ENCODE assay signal across 8 cellular contexts in the genomic region with DNA sequence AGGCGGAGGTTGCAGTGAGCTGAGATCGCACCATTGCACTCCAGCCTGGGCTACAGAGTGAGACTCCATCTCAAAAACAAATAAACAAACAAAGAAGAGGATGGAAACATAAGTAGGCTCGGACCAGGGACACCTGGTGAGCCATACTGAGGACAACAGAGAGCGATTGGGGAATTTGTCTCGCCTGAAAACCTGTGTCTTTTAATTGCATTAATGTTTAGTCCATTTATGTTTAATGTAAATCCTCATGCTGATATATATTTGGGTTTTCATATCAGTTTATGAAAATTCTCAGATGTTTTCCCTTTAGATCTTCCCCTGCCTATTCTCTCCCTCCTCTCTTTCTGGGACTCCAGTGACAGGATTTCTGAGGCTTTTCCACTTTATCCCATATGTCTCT.
"Had no signal": no experiment of that assay in that cellular context is flagged by ENCODE, and none has a peak within 500 bp of the region (broad histone marks: within the 10 kb centered on the region; RNA-seq: fewer than 3 reads in every experiment).

No MANE protein-coding gene starts in this region.

- ATAC-seq: GM12878 had no signal

- DNase-seq: GDM1, GF-D8 had no signal

- FAIRE-seq: G401.6, GM12878, GM12891, GM12892, GM18507, GM19239 had no signal

- H3K4me3 ChIP-seq: GM12878 had no signal
